ENCODE assay signal across 17 cellular contexts in genomic region chr11:79046365-79046764, GRCh38.
A peak's percentile ranks its signal among the peaks of the same experiment; 100 is the strongest.
DNase-seq lines count a peak whose midpoint lies in the region; ATAC-seq, FAIRE-seq and TF ChIP-seq lines count a peak whose summit lies in the region.
"Had no signal": no experiment of that assay in that cellular context is flagged by ENCODE, and none has a peak within 500 bp of the region (broad histone marks: within the 10 kb centered on the region; RNA-seq: fewer than 3 reads in every experiment).

No MANE protein-coding gene starts in this region.

- no peak for TF ChIP-seq POLR2A in H1 (IDR thresholded peaks at IDR 0.05; ENCODE audit: control extremely low read depth in 1 of 2, low read depth in 2 of 2, low read length in 2 of 2)

- no peak overlapping the region for H3K27ac ChIP-seq in H1 (ENCODE audit: low read depth, low read length)
- H3K27ac ChIP-seq in dorsolateral prefrontal cortex: no peak overlapping the region
- H3K27ac ChIP-seq: SK-N-MC had no signal

- no peaks in the 10 kb centered on the region for H3K9me3 Mint-ChIP-seq in mesothelial cell of epicardium

- H3K27me3 Mint-ChIP-seq in mesothelial cell of epicardium (ENCODE audit: low read depth): no peaks in the 10 kb centered on the region

- H3K79me1 ChIP-seq in H1 (ENCODE audit: low read depth, low read length): no peaks in the 10 kb centered on the region

- no peaks in the 10 kb centered on the region for H4K20me1 ChIP-seq in H1 (replicated peaks in 1 of 2; ENCODE audit: control insufficient read depth in 1 of 2, insufficient read depth in 2 of 2, low read length in 2 of 2)

- no peak overlapping the region for H4K91ac ChIP-seq in H1 (replicated peaks; ENCODE audit: insufficient read length, low read length)

- H4K8ac ChIP-seq in H1 (ENCODE audit: extremely low read depth, insufficient read depth, low read length): no peak overlapping the region

- no peak overlapping the region for H3K23ac ChIP-seq in H1 (ENCODE audit: insufficient read length)

- H3K4me3 Mint-ChIP-seq in mesothelial cell of epicardium: no peak overlapping the region
- H3K4me3 Mint-ChIP-seq: CD4-positive, alpha-beta memory T cell; H9 had no signal

- intact Hi-C loops in dorsolateral prefrontal cortex (cut with DNase I): no loop called here

- H3K4me2 ChIP-seq in H1 (ENCODE audit: insufficient read depth in 1 of 2, low read depth in 2 of 2, low read length in 2 of 2): no peak overlapping the region

- H3K18ac ChIP-seq in H1 (ENCODE audit: extremely low read depth, low read length): no peak overlapping the region

- 89% methylated on average over 3 of the region's 3 CpGs; no CpG with 5 or more reads in 1 of the 2 experiments for WGBS in H1 (ENCODE audit: extremely low coverage in 1 of 2, insufficient coverage in 1 of 2, insufficient read length in 1 of 2, insufficient replicate concordance in 2 of 2, low coverage in 1 of 2, low lambda C conversion rate in 2 of 2, missing lambda C conversion rate in 1 of 2), 2 experiments

- H3K27ac Mint-ChIP-seq in mesothelial cell of epicardium: peak overlapping the region; percentile 54
- H3K27ac Mint-ChIP-seq: CD4-positive, alpha-beta memory T cell; H9 had no signal

- H3K14ac ChIP-seq in H1 (ENCODE audit: insufficient read length): no peak overlapping the region

- CTCF ChIA-PET in H1 (lab: Charles Lee; ENCODE audit: partially characterized antibody) (interaction anchor here (1.1 to 3.0 kb wide), 5 partner anchors 10 to 248 kb away, joined by 3 to 13 read pairs (median 4); no protein-coding TSS in a partner anchor), GM10248 (lab: Yijun Ruan, JAX) (no interaction called here)

- TF ChIP-seq EP300 in H1 (IDR thresholded peaks at IDR 0.05; ENCODE audit: borderline replicate concordance in 1 of 2, low read depth in 2 of 2, low read length in 2 of 2): no peak

- H2BK12ac ChIP-seq in H1 (ENCODE audit: low read depth, low read length): no peak overlapping the region

- no peak overlapping the region for H2AK5ac ChIP-seq in H1 (ENCODE audit: low read depth, low read length)

- H2BK5ac ChIP-seq in H1 (ENCODE audit: low read depth, low read length): no peak overlapping the region

- TF ChIP-seq CTCF in AG10803 (conservative IDR thresholded peaks at IDR 0.05; ENCODE audit: low read length) (no peak), H1 (IDR thresholded peaks at IDR 0.05; ENCODE audit: control extremely low read depth in 1 of 3, insufficient read depth in 1 of 3, low read depth in 1 of 3, low read length in 3 of 3) (no peak), mesothelial cell of epicardium (IDR thresholded peaks at IDR 0.05; ENCODE audit: unreplicated experiment) (no peak), dorsolateral prefrontal cortex (IDR thresholded peaks at IDR 0.05 in 54 of 56, conservative IDR thresholded peaks at IDR 0.05 in 2 of 56; ENCODE audit: low read depth in 1 of 56, partially characterized antibody in 56 of 56) (no peak), GM10248 (IDR thresholded peaks at IDR 0.05; ENCODE audit: control extremely low read depth, extremely low read depth, low read depth, missing control alignments) (no peak)

- no peak overlapping the region for H3K4ac ChIP-seq in H1 (replicated peaks; ENCODE audit: insufficient read length, low read depth, low read length)

- H3K36me3 Mint-ChIP-seq in mesothelial cell of epicardium: peaks cover 8% of the 10 kb centered on the region
- H3K36me3 Mint-ChIP-seq: CD4-positive, alpha-beta memory T cell had no signal

- ATAC-seq in HG03378 (IDR thresholded peaks at IDR 0.05; ENCODE audit: unreplicated experiment) (no peak), GM21717 (IDR thresholded peaks at IDR 0.05; ENCODE audit: unreplicated experiment) (no peak)

- H2BK15ac ChIP-seq in H1 (ENCODE audit: low read length): no peak overlapping the region

- H2AFZ ChIP-seq in H1 (ENCODE audit: low read length): no peak overlapping the region

- DNase-seq in AG10803 (ENCODE audit: low read depth): peak; percentile 31
- DNase-seq in NCI-H69 (lab: John Stamatoyannopoulos, UW): peak; percentile 62
- no peak for DNase-seq in H1 (ENCODE audit: low read depth in 1 of 2, low spot score in 2 of 2)
- DNase-seq in mesothelial cell of epicardium (ENCODE audit: low spot score in 2 of 2, unreplicated experiment in 2 of 2): no peak
- DNase-seq in dorsolateral prefrontal cortex: no peak
- DNase-seq in GM10248 (ENCODE audit: extremely low spot score): no peak
- DNase-seq: CD4-positive, alpha-beta memory T cell; EL; H9; NCI-H187 treated with DMSO at 0.1 percent for 48 hours; NCI-H2227 treated with DMSO at 0.1 percent for 48 hours; NCI-H524 treated with DMSO at 0.1 percent for 48 hours had no signal

- FAIRE-seq in H1 (lab: Jason Lieb, UNC): no peak
- FAIRE-seq: D721Med had no signal

- H3K79me2 ChIP-seq in H1 (ENCODE audit: control insufficient read depth in 1 of 2, insufficient read depth in 2 of 2, low read length in 2 of 2): no peaks in the 10 kb centered on the region

- H3K27me3 ChIP-seq in H1 (replicated peaks in 1 of 4; ENCODE audit: control insufficient read depth in 3 of 4, extremely low read depth in 1 of 4, insufficient read depth in 3 of 4, low read length in 3 of 4) (no peaks in the 10 kb centered on the region), dorsolateral prefrontal cortex (no peaks in the 10 kb centered on the region)
- H3K27me3 ChIP-seq: BE2C had no signal

- H3K4me1 ChIP-seq in H1 (replicated peaks in 1 of 4; ENCODE audit: control insufficient read depth in 3 of 4, insufficient read depth in 4 of 4, low read length in 3 of 4): no peaks in the 10 kb centered on the region

- H3K4me1 Mint-ChIP-seq in mesothelial cell of epicardium: peaks cover 48% of the 10 kb centered on the region
- H3K4me1 Mint-ChIP-seq: CD4-positive, alpha-beta memory T cell had no signal

- H3K23me2 ChIP-seq in H1 (ENCODE audit: low read depth, low read length): no peaks in the 10 kb centered on the region

- H3K4me3 ChIP-seq in AG10803 (ENCODE audit: low read length) (no peak overlapping the region), H1 (ENCODE audit: extremely low read depth in 1 of 4, insufficient read depth in 2 of 4, low read depth in 3 of 4, low read length in 4 of 4) (no peak overlapping the region), dorsolateral prefrontal cortex (no peak overlapping the region)
- H3K4me3 ChIP-seq: SK-N-MC had no signal

- no peaks in the 10 kb centered on the region for H3K9me3 ChIP-seq in H1 (ENCODE audit: insufficient read depth in 2 of 2, low read depth in 1 of 2, low read length in 1 of 2)
- H3K9me3 ChIP-seq: BE2C had no signal

- TF ChIP-seq RAD21 in H1 (IDR thresholded peaks at IDR 0.05 in 1 of 2, conservative IDR thresholded peaks at IDR 0.05 in 1 of 2; ENCODE audit: low read depth in 2 of 2, low read length in 2 of 2): no peak

- POLR2A ChIA-PET in H1 (lab: Charles Lee; ENCODE audit: partially characterized antibody) (no interaction called here), GM10248 (lab: Yijun Ruan, JAX) (no interaction called here)

- no peak overlapping the region for H4K5ac ChIP-seq in H1 (ENCODE audit: insufficient read length, low read depth, low read length)

- H3K36me3 ChIP-seq in H1 (ENCODE audit: control insufficient read depth in 2 of 4, insufficient read depth in 4 of 4, low read length in 3 of 4): no peaks in the 10 kb centered on the region
- H3K36me3 ChIP-seq: BE2C had no signal

- H2BK20ac ChIP-seq in H1 (ENCODE audit: low read length): no peak overlapping the region

- no peak overlapping the region for H3K56ac ChIP-seq in H1 (replicated peaks; ENCODE audit: insufficient read length, low read depth, low read length)

- H2BK120ac ChIP-seq in H1 (replicated peaks; ENCODE audit: low read depth, low read length): no peak overlapping the region

- H3K9ac ChIP-seq in H1 (replicated peaks in 1 of 4; ENCODE audit: extremely low read depth in 1 of 4, low read depth in 3 of 4, low read length in 3 of 4): no peak overlapping the region

TF ChIP-seq in H1, 55 proteins besides CTCF, POLR2A, EP300 and RAD21:
- TF ChIP-seq SRF (IDR thresholded peaks at IDR 0.05; ENCODE audit: low read depth, low read length) (0 out of 2 replicates have a peak, but pooled peaks have one; percentile 27), USF2 (IDR thresholded peaks at IDR 0.05; ENCODE audit: low read length) (no peak)
TF ChIP-seq in H1: peak in this region for 1.

Comparison
In these comparisons a context has a peak if more than half of its experiments do, and no peak if none do; other contexts are left out.
1. DNase-seq: peak in AG10803 (single experiment) and NCI-H69 (single experiment); none in H1 (0 of 2), mesothelial cell of epicardium (0 of 2), dorsolateral prefrontal cortex (0 of 10) and GM10248 (single experiment).